Comparison of ENCODE assay signal across 1 cellular context in the genomic region with DNA sequence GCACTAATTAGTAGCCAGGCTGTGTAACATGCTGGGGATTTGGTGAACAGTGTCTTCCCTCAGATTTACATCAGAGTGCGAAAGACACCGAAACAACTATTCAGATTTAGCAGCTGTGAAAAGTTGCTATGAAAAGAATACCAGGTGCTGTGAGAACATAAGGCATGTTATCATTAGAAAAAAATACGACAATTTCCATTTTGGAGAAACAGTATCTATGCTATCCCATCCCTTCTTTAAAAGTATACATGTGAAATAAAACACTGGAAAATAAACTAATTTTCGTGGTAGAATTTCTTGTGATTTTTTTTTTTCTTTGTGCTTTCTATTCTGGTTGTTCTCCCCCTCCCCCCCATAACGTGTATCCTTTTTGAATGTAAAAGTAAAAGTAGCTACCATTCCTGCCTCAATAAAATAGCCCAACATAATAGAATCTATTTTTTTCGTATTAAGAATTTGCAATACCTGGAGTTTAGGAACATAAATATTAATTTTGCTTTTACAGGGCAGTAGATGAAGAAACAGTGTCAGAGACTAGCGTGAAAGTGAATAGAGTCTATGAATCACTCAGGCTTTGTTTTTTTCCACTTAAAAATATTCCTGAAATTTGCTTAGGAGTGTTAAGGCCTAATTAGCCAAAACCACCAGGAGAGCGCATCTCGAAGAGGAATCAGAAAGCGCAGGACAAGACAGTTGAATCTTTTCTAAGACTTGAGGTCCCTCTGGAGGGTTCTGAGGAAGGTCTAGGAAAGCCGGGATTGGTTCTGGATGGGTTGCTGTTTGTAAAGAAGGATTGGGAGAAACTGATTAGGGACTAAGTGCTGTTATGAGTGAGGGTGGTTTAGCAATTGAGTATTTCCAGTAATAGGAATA.
TF ChIP-seq lines count a peak whose summit lies in the region.

No MANE protein-coding gene starts in this region.

TF ChIP-seq in SK-N-SH, 30 proteins besides CTCF, POLR2A, EP300 and RAD21 (continued from another document):
- TF ChIP-seq, protein P1, sequence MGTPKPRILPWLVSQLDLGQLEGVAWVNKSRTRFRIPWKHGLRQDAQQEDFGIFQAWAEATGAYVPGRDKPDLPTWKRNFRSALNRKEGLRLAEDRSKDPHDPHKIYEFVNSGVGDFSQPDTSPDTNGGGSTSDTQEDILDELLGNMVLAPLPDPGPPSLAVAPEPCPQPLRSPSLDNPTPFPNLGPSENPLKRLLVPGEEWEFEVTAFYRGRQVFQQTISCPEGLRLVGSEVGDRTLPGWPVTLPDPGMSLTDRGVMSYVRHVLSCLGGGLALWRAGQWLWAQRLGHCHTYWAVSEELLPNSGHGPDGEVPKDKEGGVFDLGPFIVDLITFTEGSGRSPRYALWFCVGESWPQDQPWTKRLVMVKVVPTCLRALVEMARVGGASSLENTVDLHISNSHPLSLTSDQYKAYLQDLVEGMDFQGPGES (IDR thresholded peaks at IDR 0.05; ENCODE audit: low read depth, low read length): no peak
- no peak for TF ChIP-seq TAF1 (IDR thresholded peaks at IDR 0.05; ENCODE audit: borderline replicate concordance, low read depth, low read length)
- TF ChIP-seq, protein P2, sequence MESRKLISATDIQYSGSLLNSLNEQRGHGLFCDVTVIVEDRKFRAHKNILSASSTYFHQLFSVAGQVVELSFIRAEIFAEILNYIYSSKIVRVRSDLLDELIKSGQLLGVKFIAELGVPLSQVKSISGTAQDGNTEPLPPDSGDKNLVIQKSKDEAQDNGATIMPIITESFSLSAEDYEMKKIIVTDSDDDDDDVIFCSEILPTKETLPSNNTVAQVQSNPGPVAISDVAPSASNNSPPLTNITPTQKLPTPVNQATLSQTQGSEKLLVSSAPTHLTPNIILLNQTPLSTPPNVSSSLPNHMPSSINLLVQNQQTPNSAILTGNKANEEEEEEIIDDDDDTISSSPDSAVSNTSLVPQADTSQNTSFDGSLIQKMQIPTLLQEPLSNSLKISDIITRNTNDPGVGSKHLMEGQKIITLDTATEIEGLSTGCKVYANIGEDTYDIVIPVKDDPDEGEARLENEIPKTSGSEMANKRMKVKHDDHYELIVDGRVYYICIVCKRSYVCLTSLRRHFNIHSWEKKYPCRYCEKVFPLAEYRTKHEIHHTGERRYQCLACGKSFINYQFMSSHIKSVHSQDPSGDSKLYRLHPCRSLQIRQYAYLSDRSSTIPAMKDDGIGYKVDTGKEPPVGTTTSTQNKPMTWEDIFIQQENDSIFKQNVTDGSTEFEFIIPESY (IDR thresholded peaks at IDR 0.05; ENCODE audit: borderline replicate concordance, low read depth): no peak
- no peak for TF ChIP-seq JUND (IDR thresholded peaks at IDR 0.05)
- no peak for TF ChIP-seq NFIC (IDR thresholded peaks at IDR 0.05; ENCODE audit: borderline replicate concordance)
- no peak for TF ChIP-seq FOSL2 (IDR thresholded peaks at IDR 0.05; ENCODE audit: borderline replicate concordance, low read depth)
- TF ChIP-seq GABPA (IDR thresholded peaks at IDR 0.05; ENCODE audit: low read depth): no peak
- TF ChIP-seq, protein P3, sequence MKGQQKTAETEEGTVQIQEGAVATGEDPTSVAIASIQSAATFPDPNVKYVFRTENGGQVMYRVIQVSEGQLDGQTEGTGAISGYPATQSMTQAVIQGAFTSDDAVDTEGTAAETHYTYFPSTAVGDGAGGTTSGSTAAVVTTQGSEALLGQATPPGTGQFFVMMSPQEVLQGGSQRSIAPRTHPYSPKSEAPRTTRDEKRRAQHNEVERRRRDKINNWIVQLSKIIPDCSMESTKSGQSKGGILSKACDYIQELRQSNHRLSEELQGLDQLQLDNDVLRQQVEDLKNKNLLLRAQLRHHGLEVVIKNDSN (IDR thresholded peaks at IDR 0.05; ENCODE audit: borderline replicate concordance, low read depth): no peak
- no peak for TF ChIP-seq FOXM1 (IDR thresholded peaks at IDR 0.05; ENCODE audit: low read depth)
- TF ChIP-seq RFX5 (IDR thresholded peaks at IDR 0.05; ENCODE audit: low read length): no peak
- no peak for TF ChIP-seq RXRA (IDR thresholded peaks at IDR 0.05; ENCODE audit: borderline replicate concordance, low read depth)
- TF ChIP-seq, protein P4, sequence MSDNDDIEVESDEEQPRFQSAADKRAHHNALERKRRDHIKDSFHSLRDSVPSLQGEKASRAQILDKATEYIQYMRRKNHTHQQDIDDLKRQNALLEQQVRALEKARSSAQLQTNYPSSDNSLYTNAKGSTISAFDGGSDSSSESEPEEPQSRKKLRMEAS (IDR thresholded peaks at IDR 0.05; ENCODE audit: low read depth): no peak
- TF ChIP-seq MEF2A (IDR thresholded peaks at IDR 0.05; ENCODE audit: borderline replicate concordance, low read depth): no peak
